In the genomic region with DNA sequence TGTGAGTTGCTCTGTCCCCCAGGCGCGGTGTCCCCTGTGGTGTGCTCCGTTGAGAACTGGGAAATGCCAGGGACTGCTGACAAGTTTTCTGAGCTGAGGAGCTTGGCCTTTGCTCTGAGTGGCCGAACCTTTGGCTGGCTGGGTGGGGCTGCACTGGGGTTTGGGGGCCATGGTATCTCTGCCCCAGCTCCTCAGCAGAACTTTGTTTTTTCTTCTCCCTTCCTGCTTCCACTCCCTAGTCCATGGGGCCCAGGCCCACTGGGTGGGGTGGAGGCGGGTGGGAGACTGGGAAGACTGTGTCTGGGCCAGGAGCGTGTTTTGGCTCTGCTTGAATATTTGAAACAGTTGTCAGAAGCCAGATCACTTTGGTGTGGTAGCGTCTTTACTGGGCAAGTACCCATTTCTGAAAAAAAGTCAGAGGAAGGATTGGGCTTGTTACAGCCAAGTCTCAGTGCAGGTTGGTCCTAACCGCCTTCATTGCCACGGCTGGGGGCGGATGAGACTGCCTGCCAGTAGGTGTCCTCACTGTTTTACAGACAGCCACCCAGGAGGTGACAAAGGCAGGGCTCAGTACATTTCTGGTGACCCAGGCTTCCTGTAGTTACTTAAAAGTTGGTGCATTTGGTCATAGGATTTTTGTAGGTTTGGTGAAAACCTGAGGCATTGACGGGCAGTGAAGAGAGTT, we compare ENCODE assay signal across 8 cellular contexts.
A peak's percentile ranks its signal among the peaks of the same experiment; 100 is the strongest.
DNase-seq lines count a peak whose midpoint lies in the region; ATAC-seq and TF ChIP-seq lines count a peak whose summit lies in the region.

No MANE protein-coding gene starts in this region.

- no peaks in the 10 kb centered on the region for H3K36me3 ChIP-seq in gastroesophageal sphincter

- peak overlapping the region; percentile 54 to 92 (median 89) for H3K27ac ChIP-seq in gastroesophageal sphincter

- H3K4me3 ChIP-seq in gastroesophageal sphincter, result peak overlapping the region; percentile 33 to 61

- H3K27me3 ChIP-seq in gastroesophageal sphincter, result no peaks in the 10 kb centered on the region

- H3K4me1 Mint-ChIP-seq in activated CD8-positive, alpha-beta T cell treated with anti-CD3 and anti-CD28 coated beads, Interleukin-2, amount 10 ng/mL, durations not matched to agents 7 days and 5 days (ENCODE audit: low read depth), result peaks cover 27% of the 10 kb centered on the region
- peaks cover 53% of the 10 kb centered on the region for H3K4me1 Mint-ChIP-seq in osteocyte (ENCODE audit: unreplicated experiment)

- 10 to 13% methylated on average over 4 of the region's 11 CpGs for WGBS in gastroesophageal sphincter (ENCODE audit: low coverage in 1 of 2), 2 donors

- CTCF ChIA-PET in activated CD8-positive, alpha-beta T cell treated with anti-CD3 and anti-CD28 coated beads, Interleukin-2, amount 10 ng/mL, durations not matched to agents 7 days and 5 days (lab: Charles Lee), result interaction anchor here (0.7 to 2.4 kb wide), 6 partner anchors 9 to 316 kb away, joined by 3 to 13 read pairs (median 6); no protein-coding TSS in a partner anchor

- no peak for TF ChIP-seq EP300 in gastroesophageal sphincter (IDR thresholded peaks at IDR 0.05)

- peaks cover 7% of the 10 kb centered on the region for H3K27me3 Mint-ChIP-seq in activated CD8-positive, alpha-beta T cell treated with anti-CD3 and anti-CD28 coated beads, Interleukin-2, amount 10 ng/mL, durations not matched to agents 7 days and 5 days (ENCODE audit: low read depth)
- H3K27me3 Mint-ChIP-seq in osteocyte (ENCODE audit: unreplicated experiment), result no peaks in the 10 kb centered on the region

- POLR2A ChIA-PET in activated CD8-positive, alpha-beta T cell treated with anti-CD3 and anti-CD28 coated beads, Interleukin-2, amount 10 ng/mL, durations not matched to agents 7 days and 5 days (lab: Charles Lee), result no interaction called here

- peak; percentile 85 for ATAC-seq in activated CD8-positive, alpha-beta T cell treated with anti-CD3 and anti-CD28 coated beads, Interleukin-2, amount 10 ng/mL, durations not matched to agents 7 days and 5 days
- ATAC-seq in gastroesophageal sphincter, result peak; percentile 32
- ATAC-seq in GM21390 (IDR thresholded peaks at IDR 0.05; ENCODE audit: unreplicated experiment), result no peak

- H3K9me3 ChIP-seq in gastroesophageal sphincter, result no peaks in the 10 kb centered on the region

- H3K36me3 Mint-ChIP-seq in activated CD8-positive, alpha-beta T cell treated with anti-CD3 and anti-CD28 coated beads, Interleukin-2, amount 10 ng/mL, durations not matched to agents 7 days and 5 days (ENCODE audit: low read depth), result no peaks in the 10 kb centered on the region
- peaks cover 2% of the 10 kb centered on the region for H3K36me3 Mint-ChIP-seq in osteocyte (ENCODE audit: unreplicated experiment)

- H3K27ac Mint-ChIP-seq in activated CD8-positive, alpha-beta T cell treated with anti-CD3 and anti-CD28 coated beads, Interleukin-2, amount 10 ng/mL, durations not matched to agents 7 days and 5 days, result no peak overlapping the region
- no peak overlapping the region for H3K27ac Mint-ChIP-seq in osteocyte (ENCODE audit: unreplicated experiment)

- TF ChIP-seq POLR2A in gastroesophageal sphincter (IDR thresholded peaks at IDR 0.05), result no peak

- H3K9me3 Mint-ChIP-seq in activated CD8-positive, alpha-beta T cell treated with anti-CD3 and anti-CD28 coated beads, Interleukin-2, amount 10 ng/mL, durations not matched to agents 7 days and 5 days (ENCODE audit: insufficient read depth), result no peaks in the 10 kb centered on the region
- H3K9me3 Mint-ChIP-seq in osteocyte (ENCODE audit: unreplicated experiment), result no peaks in the 10 kb centered on the region

- H3K4me3 Mint-ChIP-seq in activated CD8-positive, alpha-beta T cell treated with anti-CD3 and anti-CD28 coated beads, Interleukin-2, amount 10 ng/mL, durations not matched to agents 7 days and 5 days, result no peak overlapping the region
- H3K4me3 Mint-ChIP-seq in osteocyte (ENCODE audit: unreplicated experiment), result no peak overlapping the region

- TF ChIP-seq CTCF in gastroesophageal sphincter (IDR thresholded peaks at IDR 0.05) (peak in 3 of 4 experiments; percentile 24 to 66 (median 43)), osteocyte (IDR thresholded peaks at IDR 0.05) (peak; percentile 70)

- DNase-seq in NCI-H2107 treated with DMSO at 0.1 percent for 48 hours (lab: John Stamatoyannopoulos, UW; ENCODE audit: unreplicated experiment), result peak; percentile 6
- DNase-seq in NCI-H2107 (lab: John Stamatoyannopoulos, UW), result no peak
- peak; percentile 87 for DNase-seq in HuH-7 (ENCODE audit: low spot score)
- DNase-seq in activated CD8-positive, alpha-beta T cell treated with anti-CD3 and anti-CD28 coated beads, Interleukin-2, amount 10 ng/mL, durations not matched to agents 7 days and 5 days, result peak; percentile 83
- no peak for DNase-seq in osteocyte (ENCODE audit: extremely low spot score, unreplicated experiment)
- no peak for DNase-seq in activated effector memory CD4-positive, alpha-beta T cell treated with Interleukin-2 at 50 U/mL for 16 hours

- H3K4me1 ChIP-seq in gastroesophageal sphincter, result peaks cover 7 to 99% (median 60%) of the 10 kb centered on the region in 3 donors

Comparison
In these comparisons a context has a peak if more than half of its experiments do, and no peak if none do; other contexts are left out.
1. DNase-seq: peak in NCI-H2107 treated with DMSO at 0.1 percent for 48 hours (single experiment), HuH-7 (single experiment) and activated CD8-positive, alpha-beta T cell treated with anti-CD3 and anti-CD28 coated beads, Interleukin-2, amount 10 ng/mL, durations not matched to agents 7 days and 5 days (single experiment); none in NCI-H2107 (single experiment), osteocyte (single experiment) and activated effector memory CD4-positive, alpha-beta T cell treated with Interleukin-2 at 50 U/mL for 16 hours (single experiment).